ENCODE assay signal across 1 cellular context in the genomic region with DNA sequence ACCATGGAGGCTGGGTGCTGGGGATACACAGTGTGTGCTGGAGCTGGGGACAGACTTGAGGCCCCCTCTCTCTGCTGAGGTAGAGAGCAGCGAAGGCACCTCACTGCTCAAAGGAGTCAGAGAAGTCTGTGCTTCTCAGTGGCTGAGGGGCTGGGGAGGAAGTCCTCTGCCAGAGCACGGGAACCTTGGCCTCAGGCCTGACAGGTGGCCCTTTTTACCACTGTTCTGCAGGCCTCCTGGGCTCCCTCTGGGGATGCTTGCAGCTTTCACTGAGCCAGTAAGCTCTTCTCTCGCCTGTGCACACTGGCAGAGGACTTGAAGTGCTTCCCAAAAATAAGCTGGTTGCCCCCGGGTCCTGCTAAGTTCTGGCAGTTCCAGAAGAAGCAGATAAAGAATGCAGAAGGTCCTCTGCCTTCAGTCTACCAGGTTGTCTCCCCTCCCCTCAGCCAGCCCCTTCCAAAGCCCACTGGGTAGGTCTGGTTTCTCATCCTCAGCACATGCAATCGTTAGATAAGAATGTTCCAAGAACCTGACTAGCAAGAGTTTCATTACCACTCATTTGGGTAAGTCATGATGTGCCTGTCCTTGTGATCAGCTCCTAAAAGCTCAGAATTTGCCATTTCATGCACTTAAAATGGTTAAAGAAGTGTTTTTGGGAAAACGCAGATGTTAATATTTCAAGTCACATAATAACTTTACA.
TF ChIP-seq lines count a peak whose summit lies in the region.

No MANE protein-coding gene starts in this region.

TF ChIP-seq in K562, 482 proteins besides CTCF, POLR2A, EP300 and RAD21 (continued from another document and continues in another):
- TF ChIP-seq, protein P1, sequence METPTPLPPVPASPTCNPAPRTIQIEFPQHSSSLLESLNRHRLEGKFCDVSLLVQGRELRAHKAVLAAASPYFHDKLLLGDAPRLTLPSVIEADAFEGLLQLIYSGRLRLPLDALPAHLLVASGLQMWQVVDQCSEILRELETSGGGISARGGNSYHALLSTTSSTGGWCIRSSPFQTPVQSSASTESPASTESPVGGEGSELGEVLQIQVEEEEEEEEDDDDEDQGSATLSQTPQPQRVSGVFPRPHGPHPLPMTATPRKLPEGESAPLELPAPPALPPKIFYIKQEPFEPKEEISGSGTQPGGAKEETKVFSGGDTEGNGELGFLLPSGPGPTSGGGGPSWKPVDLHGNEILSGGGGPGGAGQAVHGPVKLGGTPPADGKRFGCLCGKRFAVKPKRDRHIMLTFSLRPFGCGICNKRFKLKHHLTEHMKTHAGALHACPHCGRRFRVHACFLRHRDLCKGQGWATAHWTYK (CRISPR knock-in tag; IDR thresholded peaks at IDR 0.05), result no peak
- TF ChIP-seq, protein P2, sequence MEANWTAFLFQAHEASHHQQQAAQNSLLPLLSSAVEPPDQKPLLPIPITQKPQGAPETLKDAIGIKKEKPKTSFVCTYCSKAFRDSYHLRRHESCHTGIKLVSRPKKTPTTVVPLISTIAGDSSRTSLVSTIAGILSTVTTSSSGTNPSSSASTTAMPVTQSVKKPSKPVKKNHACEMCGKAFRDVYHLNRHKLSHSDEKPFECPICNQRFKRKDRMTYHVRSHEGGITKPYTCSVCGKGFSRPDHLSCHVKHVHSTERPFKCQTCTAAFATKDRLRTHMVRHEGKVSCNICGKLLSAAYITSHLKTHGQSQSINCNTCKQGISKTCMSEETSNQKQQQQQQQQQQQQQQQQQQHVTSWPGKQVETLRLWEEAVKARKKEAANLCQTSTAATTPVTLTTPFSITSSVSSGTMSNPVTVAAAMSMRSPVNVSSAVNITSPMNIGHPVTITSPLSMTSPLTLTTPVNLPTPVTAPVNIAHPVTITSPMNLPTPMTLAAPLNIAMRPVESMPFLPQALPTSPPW (CRISPR knock-in tag; IDR thresholded peaks at IDR 0.05), result peak; percentile 59; the same call in 1 of the 2 replicates
- TF ChIP-seq STAT5B (CRISPR knock-in tag; IDR thresholded peaks at IDR 0.05), result no peak
- peak; percentile 67; the same call in 1 of the 2 replicates for TF ChIP-seq FOXM1 (IDR thresholded peaks at IDR 0.05; ENCODE audit: low read depth)
- no peak for TF ChIP-seq FOXM1 (CRISPR knock-in tag; IDR thresholded peaks at IDR 0.05; ENCODE audit: low read depth)
- 0 out of 2 replicates have a peak, but pooled peaks have one; percentile 10 for TF ChIP-seq SMC3 (conservative IDR thresholded peaks at IDR 0.05; ENCODE audit: insufficient read depth, low read depth, low read length)
- no peak for TF ChIP-seq EGR1 (conservative IDR thresholded peaks at IDR 0.05)
- TF ChIP-seq SPI1 (IDR thresholded peaks at IDR 0.05; ENCODE audit: borderline replicate concordance, low read depth, low read length), result peak; percentile 60; the same call in 1 of the 2 replicates
- TF ChIP-seq, protein P3, sequence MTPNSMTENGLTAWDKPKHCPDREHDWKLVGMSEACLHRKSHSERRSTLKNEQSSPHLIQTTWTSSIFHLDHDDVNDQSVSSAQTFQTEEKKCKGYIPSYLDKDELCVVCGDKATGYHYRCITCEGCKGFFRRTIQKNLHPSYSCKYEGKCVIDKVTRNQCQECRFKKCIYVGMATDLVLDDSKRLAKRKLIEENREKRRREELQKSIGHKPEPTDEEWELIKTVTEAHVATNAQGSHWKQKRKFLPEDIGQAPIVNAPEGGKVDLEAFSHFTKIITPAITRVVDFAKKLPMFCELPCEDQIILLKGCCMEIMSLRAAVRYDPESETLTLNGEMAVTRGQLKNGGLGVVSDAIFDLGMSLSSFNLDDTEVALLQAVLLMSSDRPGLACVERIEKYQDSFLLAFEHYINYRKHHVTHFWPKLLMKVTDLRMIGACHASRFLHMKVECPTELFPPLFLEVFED (CRISPR knock-in tag; conservative IDR thresholded peaks at IDR 0.05), result no peak
- no peak for TF ChIP-seq PPARD (CRISPR knock-in tag; IDR thresholded peaks at IDR 0.05)
- TF ChIP-seq SMARCA4 (IDR thresholded peaks at IDR 0.05), result peak; percentile 95
- no peak for TF ChIP-seq ZNF184 (CRISPR knock-in tag; IDR thresholded peaks at IDR 0.05)
- TF ChIP-seq KHSRP (IDR thresholded peaks at IDR 0.05), result no peak
- no peak for TF ChIP-seq ZNF77 (CRISPR knock-in tag; IDR thresholded peaks at IDR 0.05)
- TF ChIP-seq, protein P4, sequence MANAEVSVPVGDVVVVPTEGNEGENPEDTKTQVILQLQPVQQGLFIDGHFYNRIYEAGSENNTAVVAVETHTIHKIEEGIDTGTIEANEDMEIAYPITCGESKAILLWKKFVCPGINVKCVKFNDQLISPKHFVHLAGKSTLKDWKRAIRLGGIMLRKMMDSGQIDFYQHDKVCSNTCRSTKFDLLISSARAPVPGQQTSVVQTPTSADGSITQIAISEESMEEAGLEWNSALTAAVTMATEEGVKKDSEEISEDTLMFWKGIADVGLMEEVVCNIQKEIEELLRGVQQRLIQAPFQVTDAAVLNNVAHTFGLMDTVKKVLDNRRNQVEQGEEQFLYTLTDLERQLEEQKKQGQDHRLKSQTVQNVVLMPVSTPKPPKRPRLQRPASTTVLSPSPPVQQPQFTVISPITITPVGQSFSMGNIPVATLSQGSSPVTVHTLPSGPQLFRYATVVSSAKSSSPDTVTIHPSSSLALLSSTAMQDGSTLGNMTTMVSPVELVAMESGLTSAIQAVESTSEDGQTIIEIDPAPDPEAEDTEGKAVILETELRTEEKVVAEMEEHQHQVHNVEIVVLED (CRISPR knock-in tag; IDR thresholded peaks at IDR 0.05), result no peak
- no peak for TF ChIP-seq WHSC1 (IDR thresholded peaks at IDR 0.05; ENCODE audit: low read length)
- TF ChIP-seq SMAD2 (IDR thresholded peaks at IDR 0.05; ENCODE audit: low read depth, low read length), result no peak
- TF ChIP-seq ARID1B (IDR thresholded peaks at IDR 0.05), result peak; percentile 97
- TF ChIP-seq SETDB1 (IDR thresholded peaks at IDR 0.05; ENCODE audit: low read length), result no peak
- peak; percentile 58 for TF ChIP-seq CXXC5 (CRISPR knock-in tag; IDR thresholded peaks at IDR 0.05)
- TF ChIP-seq BCOR (IDR thresholded peaks at IDR 0.05), result peak; percentile 62; the same call in 1 of the 2 replicates
- TF ChIP-seq JUND (IDR thresholded peaks at IDR 0.05; ENCODE audit: borderline replicate concordance, low read depth, low read length), result peak; percentile 59; the same call in 1 of the 2 replicates
- TF ChIP-seq JUND (tag; IDR thresholded peaks at IDR 0.05; ENCODE audit: borderline replicate concordance, low read depth, low read length), result peak; percentile 61; the same call in 1 of the 3 replicates
- no peak for TF ChIP-seq PHF8 (IDR thresholded peaks at IDR 0.05; ENCODE audit: borderline replicate concordance, low read length)
- TF ChIP-seq MEIS2 (IDR thresholded peaks at IDR 0.05; ENCODE audit: partially characterized antibody), result peak; percentile 44
- TF ChIP-seq PHF21A (IDR thresholded peaks at IDR 0.05; ENCODE audit: borderline replicate concordance, low read depth), result peak; percentile 45; the same call in 1 of the 2 replicates
- TF ChIP-seq, protein P5, sequence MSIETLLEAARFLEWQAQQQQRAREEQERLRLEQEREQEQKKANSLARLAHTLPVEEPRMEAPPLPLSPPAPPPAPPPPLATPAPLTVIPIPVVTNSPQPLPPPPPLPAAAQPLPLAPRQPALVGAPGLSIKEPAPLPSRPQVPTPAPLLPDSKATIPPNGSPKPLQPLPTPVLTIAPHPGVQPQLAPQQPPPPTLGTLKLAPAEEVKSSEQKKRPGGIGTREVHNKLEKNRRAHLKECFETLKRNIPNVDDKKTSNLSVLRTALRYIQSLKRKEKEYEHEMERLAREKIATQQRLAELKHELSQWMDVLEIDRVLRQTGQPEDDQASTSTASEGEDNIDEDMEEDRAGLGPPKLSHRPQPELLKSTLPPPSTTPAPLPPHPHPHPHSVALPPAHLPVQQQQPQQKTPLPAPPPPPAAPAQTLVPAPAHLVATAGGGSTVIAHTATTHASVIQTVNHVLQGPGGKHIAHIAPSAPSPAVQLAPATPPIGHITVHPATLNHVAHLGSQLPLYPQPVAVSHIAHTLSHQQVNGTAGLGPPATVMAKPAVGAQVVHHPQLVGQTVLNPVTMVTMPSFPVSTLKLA (conservative IDR thresholded peaks at IDR 0.05), result peak in 1 of 2 experiments; percentile 59; a peak in 2 of 4 replicates
- no peak for TF ChIP-seq POU5F1 (IDR thresholded peaks at IDR 0.05; ENCODE audit: borderline replicate concordance, low read depth, low read length, partially characterized antibody)
- 0 out of 2 replicates have a peak, but pooled peaks have one; percentile 19 for TF ChIP-seq ZNF197 (CRISPR knock-in tag; IDR thresholded peaks at IDR 0.05; ENCODE audit: low read depth)
- peak; percentile 39; the same call in 1 of the 2 replicates for TF ChIP-seq CREM (IDR thresholded peaks at IDR 0.05; ENCODE audit: low read depth)
- TF ChIP-seq, protein P6, sequence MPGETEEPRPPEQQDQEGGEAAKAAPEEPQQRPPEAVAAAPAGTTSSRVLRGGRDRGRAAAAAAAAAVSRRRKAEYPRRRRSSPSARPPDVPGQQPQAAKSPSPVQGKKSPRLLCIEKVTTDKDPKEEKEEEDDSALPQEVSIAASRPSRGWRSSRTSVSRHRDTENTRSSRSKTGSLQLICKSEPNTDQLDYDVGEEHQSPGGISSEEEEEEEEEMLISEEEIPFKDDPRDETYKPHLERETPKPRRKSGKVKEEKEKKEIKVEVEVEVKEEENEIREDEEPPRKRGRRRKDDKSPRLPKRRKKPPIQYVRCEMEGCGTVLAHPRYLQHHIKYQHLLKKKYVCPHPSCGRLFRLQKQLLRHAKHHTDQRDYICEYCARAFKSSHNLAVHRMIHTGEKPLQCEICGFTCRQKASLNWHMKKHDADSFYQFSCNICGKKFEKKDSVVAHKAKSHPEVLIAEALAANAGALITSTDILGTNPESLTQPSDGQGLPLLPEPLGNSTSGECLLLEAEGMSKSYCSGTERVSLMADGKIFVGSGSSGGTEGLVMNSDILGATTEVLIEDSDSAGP (CRISPR knock-in tag; IDR thresholded peaks at IDR 0.05), result 0 out of 2 replicates have a peak, but pooled peaks have one; percentile 50
- no peak for TF ChIP-seq FOXA1 (IDR thresholded peaks at IDR 0.05; ENCODE audit: borderline replicate concordance)
- TF ChIP-seq MBD2 (IDR thresholded peaks at IDR 0.05; ENCODE audit: borderline replicate concordance, low read depth), result peak; percentile 63; the same call in 1 of the 2 replicates
- no peak for TF ChIP-seq NR2C1 (IDR thresholded peaks at IDR 0.05)
- TF ChIP-seq NR2C1 (tag; IDR thresholded peaks at IDR 0.05), result no peak
- peak; percentile 57 for TF ChIP-seq MAFK (IDR thresholded peaks at IDR 0.05; ENCODE audit: low read length)
- no peak for TF ChIP-seq E2F3 (CRISPR knock-in tag; IDR thresholded peaks at IDR 0.05)
- no peak for TF ChIP-seq ZNF668 (CRISPR knock-in tag; IDR thresholded peaks at IDR 0.05)
- peak; percentile 85 for TF ChIP-seq ZNF766 (CRISPR knock-in tag; conservative IDR thresholded peaks at IDR 0.05)
- peak; percentile 52; the same call in 1 of the 2 replicates for TF ChIP-seq CEBPB (tag; IDR thresholded peaks at IDR 0.05)
- TF ChIP-seq TAF1 (IDR thresholded peaks at IDR 0.05; ENCODE audit: control insufficient read depth, extremely low read depth, insufficient read depth, low read length, severe bottlenecking), result peak; percentile 29
- TF ChIP-seq ZNF316 (IDR thresholded peaks at IDR 0.05), result peak; percentile 87
- TF ChIP-seq GTF2E2 (tag; IDR thresholded peaks at IDR 0.05), result no peak
- TF ChIP-seq ZNF239 (CRISPR knock-in tag; IDR thresholded peaks at IDR 0.05), result no peak
- peak; percentile 89; the same call in 1 of the 2 replicates for TF ChIP-seq GATAD2A (IDR thresholded peaks at IDR 0.05)
- TF ChIP-seq EP400 (IDR thresholded peaks at IDR 0.05), result no peak
- peak; percentile 55; the same call in 1 of the 2 replicates for TF ChIP-seq GATA2 (CRISPR knock-in tag; IDR thresholded peaks at IDR 0.05)
- no peak for TF ChIP-seq COPS2 (conservative IDR thresholded peaks at IDR 0.05)
- TF ChIP-seq, protein P7, sequence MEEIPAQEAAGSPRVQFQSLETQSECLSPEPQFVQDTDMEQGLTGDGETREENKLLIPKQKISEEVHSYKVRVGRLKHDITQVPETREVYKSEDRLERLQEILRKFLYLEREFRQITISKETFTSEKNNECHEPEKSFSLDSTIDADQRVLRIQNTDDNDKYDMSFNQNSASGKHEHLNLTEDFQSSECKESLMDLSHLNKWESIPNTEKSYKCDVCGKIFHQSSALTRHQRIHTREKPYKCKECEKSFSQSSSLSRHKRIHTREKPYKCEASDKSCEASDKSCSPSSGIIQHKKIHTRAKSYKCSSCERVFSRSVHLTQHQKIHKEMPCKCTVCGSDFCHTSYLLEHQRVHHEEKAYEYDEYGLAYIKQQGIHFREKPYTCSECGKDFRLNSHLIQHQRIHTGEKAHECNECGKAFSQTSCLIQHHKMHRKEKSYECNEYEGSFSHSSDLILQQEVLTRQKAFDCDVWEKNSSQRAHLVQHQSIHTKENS (CRISPR knock-in tag; IDR thresholded peaks at IDR 0.05), result no peak
- no peak for TF ChIP-seq PHF20 (IDR thresholded peaks at IDR 0.05; ENCODE audit: partially characterized antibody)
- TF ChIP-seq ZNF324 (CRISPR knock-in tag; IDR thresholded peaks at IDR 0.05), result no peak
- TF ChIP-seq NCOA1 (IDR thresholded peaks at IDR 0.05; ENCODE audit: low read depth), result peak; percentile 54; the same call in 1 of the 2 replicates
- TF ChIP-seq MTF1 (CRISPR knock-in tag; IDR thresholded peaks at IDR 0.05; ENCODE audit: borderline replicate concordance), result no peak
- peak; percentile 97 for TF ChIP-seq STAT5A (IDR thresholded peaks at IDR 0.05; ENCODE audit: borderline replicate concordance, low read length)
- TF ChIP-seq ZNF124 (CRISPR knock-in tag; IDR thresholded peaks at IDR 0.05), result no peak
- TF ChIP-seq, protein P8, sequence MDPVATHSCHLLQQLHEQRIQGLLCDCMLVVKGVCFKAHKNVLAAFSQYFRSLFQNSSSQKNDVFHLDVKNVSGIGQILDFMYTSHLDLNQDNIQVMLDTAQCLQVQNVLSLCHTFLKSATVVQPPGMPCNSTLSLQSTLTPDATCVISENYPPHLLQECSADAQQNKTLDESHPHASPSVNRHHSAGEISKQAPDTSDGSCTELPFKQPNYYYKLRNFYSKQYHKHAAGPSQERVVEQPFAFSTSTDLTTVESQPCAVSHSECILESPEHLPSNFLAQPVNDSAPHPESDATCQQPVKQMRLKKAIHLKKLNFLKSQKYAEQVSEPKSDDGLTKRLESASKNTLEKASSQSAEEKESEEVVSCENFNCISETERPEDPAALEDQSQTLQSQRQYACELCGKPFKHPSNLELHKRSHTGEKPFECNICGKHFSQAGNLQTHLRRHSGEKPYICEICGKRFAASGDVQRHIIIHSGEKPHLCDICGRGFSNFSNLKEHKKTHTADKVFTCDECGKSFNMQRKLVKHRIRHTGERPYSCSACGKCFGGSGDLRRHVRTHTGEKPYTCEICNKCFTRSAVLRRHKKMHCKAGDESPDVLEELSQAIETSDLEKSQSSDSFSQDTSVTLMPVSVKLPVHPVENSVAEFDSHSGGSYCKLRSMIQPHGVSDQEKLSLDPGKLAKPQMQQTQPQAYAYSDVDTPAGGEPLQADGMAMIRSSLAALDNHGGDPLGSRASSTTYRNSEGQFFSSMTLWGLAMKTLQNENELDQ (CRISPR knock-in tag; IDR thresholded peaks at IDR 0.05; ENCODE audit: borderline replicate concordance), result no peak
- peak; percentile 88 for TF ChIP-seq MTA2 (IDR thresholded peaks at IDR 0.05; ENCODE audit: low read depth)
- TF ChIP-seq MAFF (IDR thresholded peaks at IDR 0.05; ENCODE audit: low read length), result peak; percentile 18; the same call in 1 of the 2 replicates
- peak; percentile 69; the same call in 1 of the 2 replicates for TF ChIP-seq ZKSCAN1 (IDR thresholded peaks at IDR 0.05; ENCODE audit: low read depth, low read length)
